In the genomic region with DNA sequence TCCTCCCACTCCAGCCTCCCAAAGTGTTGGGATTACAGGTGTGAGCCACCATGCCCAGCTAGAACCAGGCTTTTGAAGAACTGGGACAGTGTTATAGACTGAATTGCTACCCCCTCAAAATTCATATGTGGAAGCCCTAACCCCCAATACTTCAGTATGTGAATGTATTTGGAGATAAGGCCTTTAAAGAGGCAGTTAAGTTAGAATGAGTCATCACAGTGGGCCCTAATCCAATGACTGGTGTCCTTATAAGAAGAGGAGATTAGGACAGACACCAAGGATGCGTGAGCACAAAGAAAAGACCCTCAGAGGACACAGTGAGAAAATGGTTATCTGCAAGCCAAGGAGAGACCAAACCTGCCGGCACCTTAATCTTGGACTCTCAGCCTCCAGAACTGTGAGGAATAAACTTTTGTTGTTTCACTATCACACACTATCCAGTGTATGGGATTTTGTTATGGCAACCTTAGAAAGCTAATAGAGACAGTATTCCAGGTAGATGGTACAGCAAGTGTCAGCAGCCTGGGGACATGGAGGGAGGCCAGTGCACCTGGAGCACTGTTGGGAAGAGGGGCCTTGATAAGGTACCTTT, we compare ENCODE assay signal across 14 cellular contexts. TPM values are rescaled to one million over a fixed set of nuclear protein-coding genes. Genes with fewer than 3 reads are reported as not detected.
A peak's percentile ranks its signal among the peaks of the same experiment; 100 is the strongest.
DNase-seq lines count a peak whose midpoint lies in the region; ATAC-seq and TF ChIP-seq lines count a peak whose summit lies in the region.
"Had no signal": no experiment of that assay in that cellular context is flagged by ENCODE, and none has a peak within 500 bp of the region (broad histone marks: within the 10 kb centered on the region; RNA-seq: fewer than 3 reads in every experiment).

No MANE protein-coding gene starts in this region.

- H3K4me1 ChIP-seq in A673 (ENCODE audit: insufficient read depth, low read length, poor library complexity, severe bottlenecking) = no peaks in the 10 kb centered on the region

- no peak overlapping the region for H3K4me3 ChIP-seq in A673 (ENCODE audit: low read depth, low read length, poor library complexity, severe bottlenecking)
- H3K4me3 ChIP-seq in fibroblast of villous mesenchyme (ENCODE audit: low read depth, low read length) = no peak overlapping the region
- no peak overlapping the region for H3K4me3 ChIP-seq in MG63

- POLR2A ChIA-PET in A673 (lab: Charles Lee; ENCODE audit: low non-redundant PET) = no interaction called here

- intact Hi-C loops in A673 (cut with micrococcal nuclease; ENCODE audit: unreplicated experiment) = no loop called here

- H3K27me3 ChIP-seq in A673 (replicated peaks; ENCODE audit: insufficient read depth, low read depth, low read length, poor library complexity) (no peaks in the 10 kb centered on the region), MG63 (no peaks in the 10 kb centered on the region)

- H3K36me3 ChIP-seq in A673 (ENCODE audit: insufficient read depth, low read length, poor library complexity, severe bottlenecking) (no peaks in the 10 kb centered on the region), MG63 (no peaks in the 10 kb centered on the region; the same call in 1 of the 2 replicates)

- CTCF ChIA-PET in A673 (lab: Charles Lee) = no interaction called here

- DNase-seq in A673 (ENCODE audit: low spot score) (peak; percentile 28), LoVo (ENCODE audit: low spot score) (peak; percentile 22), amniotic epithelial cell (ENCODE audit: low read depth) (peak; percentile 74), fibroblast of villous mesenchyme (ENCODE audit: low read depth) (peak; percentile 85), MG63 (no peak), medulla oblongata (ENCODE audit: extremely low spot score) (no peak)
- no peak for DNase-seq in activated CD8-positive, alpha-beta memory T cell treated with anti-CD3 and anti-CD28 coated beads, Interleukin-2, amount 50 U/mL, for 48 hours
- DNase-seq: activated CD4-positive, alpha-beta memory T cell treated with anti-CD3 and anti-CD28 coated beads for 36 hours; aorta; glutamatergic neuron; Karpas-422; NCI-H2029; NCI-H748 treated with DMSO at 0.1 percent for 48 hours had no signal

- no peak overlapping the region for H3K27ac ChIP-seq in A673 (ENCODE audit: low read depth, low read length, poor library complexity, severe bottlenecking)

- H3K9me3 ChIP-seq in A673 (ENCODE audit: low read depth, low read length, poor library complexity, severe bottlenecking) (no peaks in the 10 kb centered on the region), MG63 (no peaks in the 10 kb centered on the region)

- TF ChIP-seq CTCF in A673 (conservative IDR thresholded peaks at IDR 0.05; ENCODE audit: low read depth, low read length) = no peak
- TF ChIP-seq CTCF in fibroblast of villous mesenchyme (IDR thresholded peaks at IDR 0.05; ENCODE audit: insufficient read depth, low read depth, low read length) = no peak

- no peak for ATAC-seq in HG02884 (IDR thresholded peaks at IDR 0.05; ENCODE audit: unreplicated experiment)

- BruUV-seq in A673 (replicated peaks; lab: Mats Ljungman, UMichigan) = no TSS peak

RNA-seq across cellular contexts. Expression of a gene that starts 31.4 kb away (rescaled TPM):
- total RNA-seq in A673 (2021) (44.2 and 48.7 TPM in 2 replicates), fibroblast of villous mesenchyme (89.5 and 139 TPM in 2 replicates)
- total RNA-seq in MG63 (2014; rRNA removed; shearing (Covaris generic); ENCODE audit: low replicate concordance) = 65.6 and 98.8 TPM in 2 replicates

RNA-seq across cellular contexts. Expression of a gene that starts 31.7 kb away (rescaled TPM):
- total RNA-seq in A673 (2021) = 11.3 and 13.1 TPM in 2 replicates
- 98.2 and 246 TPM in 2 replicates for total RNA-seq in fibroblast of villous mesenchyme
- total RNA-seq in MG63 (2014; rRNA removed; shearing (Covaris generic); ENCODE audit: low replicate concordance) = 80.6 and 99.2 TPM in 2 replicates

Comparison
In these comparisons a context has a peak if more than half of its experiments do, and no peak if none do; other contexts are left out.
1. DNase-seq: peak in A673 (single experiment), LoVo (single experiment), amniotic epithelial cell (single experiment) and fibroblast of villous mesenchyme (single experiment); none in activated CD8-positive, alpha-beta memory T cell treated with anti-CD3 and anti-CD28 coated beads, Interleukin-2, amount 50 U/mL, for 48 hours (single experiment), MG63 (single experiment) and medulla oblongata (single experiment).